ENCODE assay signal across 10 cellular contexts in the genomic region with DNA sequence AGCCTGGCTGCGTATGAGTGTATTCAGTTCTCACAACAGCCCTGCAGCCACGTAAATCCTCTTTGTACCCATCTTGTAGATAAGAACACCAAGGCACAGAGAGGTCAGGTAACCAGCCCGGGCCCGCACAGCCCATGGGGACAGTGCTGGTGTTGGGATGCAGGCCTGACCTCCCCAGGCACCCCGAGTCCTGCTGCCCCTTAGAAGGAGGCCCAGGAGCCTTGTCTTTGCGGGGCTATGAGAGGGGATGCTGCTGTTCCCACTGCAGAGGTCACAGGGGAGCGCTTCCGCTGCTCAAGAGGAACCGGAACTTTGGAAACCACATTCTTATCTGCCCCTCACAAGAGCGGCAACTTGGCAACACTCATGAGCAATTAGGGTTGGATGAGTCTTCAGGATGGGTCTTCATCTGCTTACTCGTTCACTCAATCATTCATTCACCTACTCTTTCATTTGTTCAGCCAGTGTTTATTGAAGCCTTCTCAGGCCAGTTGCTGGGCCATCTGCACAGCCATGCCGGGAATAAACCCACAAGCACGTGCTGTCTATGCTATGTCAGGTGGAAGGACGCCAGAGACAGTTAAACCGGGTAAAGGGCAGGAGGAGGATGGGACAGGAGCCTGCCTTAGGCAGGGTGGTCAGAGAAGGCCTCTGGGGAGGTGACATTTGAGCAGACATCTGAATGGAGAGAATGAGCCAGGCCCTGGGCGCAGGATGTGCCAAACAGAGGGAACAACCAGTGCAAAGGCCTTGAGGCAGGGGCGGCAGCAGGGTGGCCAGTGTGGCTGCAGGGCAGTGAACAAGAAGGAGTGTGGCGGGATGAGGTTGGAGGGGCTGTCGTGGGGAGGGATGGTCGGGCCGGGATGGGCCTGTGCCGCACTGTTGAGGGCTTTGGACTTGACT.
DNase-seq lines count a peak whose midpoint lies in the region; ATAC-seq, FAIRE-seq and TF ChIP-seq lines count a peak whose summit lies in the region.
"Had no signal": no experiment of that assay in that cellular context is flagged by ENCODE, and none has a peak within 500 bp of the region (broad histone marks: within the 10 kb centered on the region; RNA-seq: fewer than 3 reads in every experiment).

No MANE protein-coding gene starts in this region.

- peak overlapping the region; percentile 59 for H3K4me3 ChIP-seq in Loucy (ENCODE audit: low read length, poor library complexity, severe bottlenecking)

- CTCF ChIA-PET in GM10248 (lab: Yijun Ruan, JAX): interaction anchor here (1.0 kb wide), 1 partner anchor 15 kb away, joined by 3 read pairs; no protein-coding TSS in a partner anchor

- no peak for ATAC-seq in GM19324 (IDR thresholded peaks at IDR 0.05; ENCODE audit: low FRiP score, unreplicated experiment)

- no peaks in the 10 kb centered on the region for H3K9me3 Mint-ChIP-seq in activated naive CD8-positive, alpha-beta T cell treated with anti-CD3 and anti-CD28 coated beads for 36 hours
- H3K9me3 Mint-ChIP-seq in neural crest cell: no peaks in the 10 kb centered on the region

- peak; percentile 94 for FAIRE-seq in GM12891 (lab: Jason Lieb, UNC)
- FAIRE-seq: astrocyte had no signal

- H3K4me1 Mint-ChIP-seq in activated naive CD8-positive, alpha-beta T cell treated with anti-CD3 and anti-CD28 coated beads for 36 hours: peaks cover 21% of the 10 kb centered on the region
- H3K4me1 Mint-ChIP-seq in neural crest cell: peaks cover 8% of the 10 kb centered on the region

- H3K27me3 ChIP-seq in Loucy (ENCODE audit: insufficient read depth, low read length, poor library complexity, severe bottlenecking): no peaks in the 10 kb centered on the region

- no peaks in the 10 kb centered on the region for H3K36me3 ChIP-seq in Loucy (ENCODE audit: insufficient read depth, low read length)

- POLR2A ChIA-PET in GM10248 (lab: Yijun Ruan, JAX): no interaction called here

- H3K9ac ChIP-seq in Loucy (ENCODE audit: low read depth, low read length, poor library complexity, severe bottlenecking): peak overlapping the region; percentile 76

- H3K9me2 ChIP-seq in Loucy (replicated peaks; ENCODE audit: low read depth, low read length): no peaks in the 10 kb centered on the region

- no peak overlapping the region for H2AFZ ChIP-seq in Loucy (ENCODE audit: low read length)

- no peaks in the 10 kb centered on the region for H3K27me3 Mint-ChIP-seq in activated naive CD8-positive, alpha-beta T cell treated with anti-CD3 and anti-CD28 coated beads for 36 hours
- H3K27me3 Mint-ChIP-seq in neural crest cell (ENCODE audit: low read depth): peaks cover 7% of the 10 kb centered on the region

- peak overlapping the region; percentile 88 for H3K4me2 ChIP-seq in Loucy (ENCODE audit: low read depth, low read length, poor library complexity, severe bottlenecking)

- H3F3A ChIP-seq in Loucy (ENCODE audit: low read depth): peaks cover 16% of the 10 kb centered on the region

- no peak for TF ChIP-seq POLR2A in GM12891 (IDR thresholded peaks at IDR 0.05; ENCODE audit: low read depth, low read length)

- H3K4me3 Mint-ChIP-seq in activated naive CD8-positive, alpha-beta T cell treated with anti-CD3 and anti-CD28 coated beads for 36 hours: peak overlapping the region; percentile 40
- no peak overlapping the region for H3K4me3 Mint-ChIP-seq in neural crest cell

- peaks cover 5% of the 10 kb centered on the region for H3K36me3 Mint-ChIP-seq in activated naive CD8-positive, alpha-beta T cell treated with anti-CD3 and anti-CD28 coated beads for 36 hours
- no peaks in the 10 kb centered on the region for H3K36me3 Mint-ChIP-seq in neural crest cell (ENCODE audit: low read depth)

- peaks cover 54% of the 10 kb centered on the region for H3K4me1 ChIP-seq in Loucy (ENCODE audit: insufficient read depth, low read length, poor library complexity, severe bottlenecking)

- no peaks in the 10 kb centered on the region for H3K9me3 ChIP-seq in Loucy (ENCODE audit: insufficient read depth, low read depth, low read length)

- H3K27ac Mint-ChIP-seq in activated naive CD8-positive, alpha-beta T cell treated with anti-CD3 and anti-CD28 coated beads for 36 hours: peak overlapping the region; percentile 72
- peak overlapping the region; percentile 2 for H3K27ac Mint-ChIP-seq in neural crest cell (ENCODE audit: unreplicated experiment)

- H4K20me1 ChIP-seq in Loucy (ENCODE audit: insufficient read depth, low read length, poor library complexity, severe bottlenecking): no peaks in the 10 kb centered on the region

- TF ChIP-seq CTCF in Loucy (conservative IDR thresholded peaks at IDR 0.05; ENCODE audit: low read length) (no peak), neural crest cell (conservative IDR thresholded peaks at IDR 0.05) (no peak), GM10248 (IDR thresholded peaks at IDR 0.05; ENCODE audit: control extremely low read depth, extremely low read depth, low read depth, missing control alignments) (no peak)

- no peak for DNase-seq in GM12891 (ENCODE audit: insufficient read length, low spot score)
- peak; percentile 23 for DNase-seq in activated naive CD8-positive, alpha-beta T cell treated with anti-CD3 and anti-CD28 coated beads for 36 hours
- DNase-seq in neural crest cell (ENCODE audit: low read depth, low spot score): no peak
- no peak for DNase-seq in GM10248 (ENCODE audit: extremely low spot score)
- no peak for DNase-seq in stimulated activated CD4-positive, alpha-beta T cell treated with anti-CD3 and anti-CD28 coated beads, Interleukin-1b, Interleukin-23, amount 100 ng/mL, for 48 hours
- no peak for DNase-seq in Ammon's horn (ENCODE audit: low spot score)
- DNase-seq: NCI-H1105 had no signal

- no peaks in the 10 kb centered on the region for H3K79me2 ChIP-seq in Loucy (ENCODE audit: insufficient read depth, low read length)

TF ChIP-seq in GM12891, 5 proteins besides CTCF, POLR2A, EP300 and RAD21:
- TF ChIP-seq PAX5 (IDR thresholded peaks at IDR 0.05; ENCODE audit: insufficient read depth, low read length, severe bottlenecking) (no peak), TAF1 (IDR thresholded peaks at IDR 0.05; ENCODE audit: low read depth, low read length) (no peak), SPI1 (IDR thresholded peaks at IDR 0.05; ENCODE audit: low read depth, low read length) (peak; percentile 85)
